ENCODE assay signal across 22 cellular contexts in the genomic region with DNA sequence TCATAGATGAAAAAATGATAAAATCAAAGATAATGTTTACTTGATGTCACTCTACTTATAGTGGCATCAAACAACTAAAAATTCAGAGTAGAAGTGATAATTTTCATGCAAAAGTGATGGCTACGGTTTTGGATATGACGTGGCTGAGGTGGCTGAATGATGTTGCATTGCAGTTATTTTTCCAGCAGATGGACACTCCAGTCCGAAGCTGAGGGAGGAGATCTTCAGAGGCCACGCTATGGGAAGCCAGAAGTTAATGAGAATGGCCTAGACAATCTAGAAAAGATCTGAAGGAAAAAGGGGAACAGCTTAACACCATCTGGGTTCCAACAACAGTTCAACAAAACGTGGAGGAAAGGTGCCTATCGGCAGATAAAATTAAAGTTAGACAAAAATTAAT.
DNase-seq lines count a peak whose midpoint lies in the region; ATAC-seq, FAIRE-seq and TF ChIP-seq lines count a peak whose summit lies in the region.
"Had no signal": no experiment of that assay in that cellular context is flagged by ENCODE, and none has a peak within 500 bp of the region (broad histone marks: within the 10 kb centered on the region; RNA-seq: fewer than 3 reads in every experiment).

No MANE protein-coding gene starts in this region.

- no peak overlapping the region; the same call in 2 of the 3 replicates for H3K27ac ChIP-seq in K562 (ENCODE audit: extremely low read depth, low read depth, low read length)
- H3K27ac ChIP-seq: 22Rv1; A549; BLaER1 treated with 17β-estradiol and CSF1 and Interleukin-3, amounts not matched to agents 10 nM and 100 nM; C4-2B had no signal

- POLR2A ChIA-PET in Caco-2 (lab: Charles Lee) (no interaction called here), K562 (lab: Yijun Ruan, JAX) (no interaction called here)

- BruUV-seq in Caco-2 (replicated peaks; lab: Mats Ljungman, UMichigan) (no TSS peak), K562 (replicated peaks; lab: Mats Ljungman, UMichigan) (no TSS peak)

- DNase-seq in Caco-2 (no peak), OCI-M1 (lab: John Stamatoyannopoulos, UW) (peak; percentile 21), K562 (ENCODE audit: extremely low read depth in 1 of 4, low spot score in 3 of 4) (peak in 2 of 4 experiments; percentile 13 to 46)
- DNase-seq: AML-193; CD4-positive, alpha-beta T cell; CD8-positive, alpha-beta T cell; DMS 273 treated with DMSO at 0.1 percent for 48 hours; DMS153; DMS53; DMS79; DND-41; EL; GDM1 had no signal

- H4K20me1 ChIP-seq in K562 (replicated peaks; ENCODE audit: control insufficient read depth, insufficient read depth, low read length) = no peaks in the 10 kb centered on the region
- H4K20me1 ChIP-seq: BLaER1 treated with 17β-estradiol and CSF1 and Interleukin-3, amounts not matched to agents 10 nM and 100 nM had no signal

- peak; percentile 83 for ATAC-seq in K562
- ATAC-seq in GM21447 (IDR thresholded peaks at IDR 0.05; ENCODE audit: unreplicated experiment) = no peak
- ATAC-seq in HG03457 (IDR thresholded peaks at IDR 0.05; ENCODE audit: unreplicated experiment) = no peak
- ATAC-seq: A549; CD8-positive, alpha-beta T cell; GM12878 had no signal

- no peaks in the 10 kb centered on the region; the same call in 2 of the 3 replicates for H3K79me2 ChIP-seq in K562 (ENCODE audit: control insufficient read depth, insufficient read depth, low read length)

- TF ChIP-seq RAD21 in K562 (CRISPR knock-in tag; conservative IDR thresholded peaks at IDR 0.05 in 1 of 2, IDR thresholded peaks at IDR 0.05 in 1 of 2) = peak; percentile 40 to 60

- H3K4me2 ChIP-seq in K562 (ENCODE audit: insufficient read depth, low read length) = no peak overlapping the region
- H3K4me2 ChIP-seq: A549 had no signal

- TF ChIP-seq CTCF in Caco-2 (IDR thresholded peaks at IDR 0.05; ENCODE audit: insufficient read depth in 1 of 2, low read depth in 1 of 2, low read length in 1 of 2, severe bottlenecking in 1 of 2, unreplicated experiment in 1 of 2) (peak; percentile 7 to 16), K562 (IDR thresholded peaks at IDR 0.05 in 2 of 3, conservative IDR thresholded peaks at IDR 0.05 in 1 of 3; ENCODE audit: insufficient read depth in 2 of 3, low read depth in 1 of 3, low read length in 3 of 3) (peak in 2 of 3 experiments; percentile 28 to 32; a peak in 3 of 6 replicates)

- H3K9me1 ChIP-seq in K562 (ENCODE audit: control insufficient read depth, insufficient read depth, low read length) = no peaks in the 10 kb centered on the region

- H3K4me1 Mint-ChIP-seq in Caco-2 (ENCODE audit: low read depth, unreplicated experiment) = no peaks in the 10 kb centered on the region

- no peaks in the 10 kb centered on the region for H3K36me3 Mint-ChIP-seq in Caco-2 (ENCODE audit: insufficient read depth, unreplicated experiment)
- H3K36me3 Mint-ChIP-seq: CD8-positive, alpha-beta T cell had no signal

- H3K27me3 ChIP-seq in Caco-2 (replicated peaks; ENCODE audit: control insufficient read depth, insufficient read depth, low read length) (no peaks in the 10 kb centered on the region), K562 (ENCODE audit: control insufficient read depth in 2 of 2, insufficient read depth in 2 of 2, low read length in 2 of 2) (no peaks in the 10 kb centered on the region)
- H3K27me3 ChIP-seq: BLaER1 treated with 17β-estradiol and CSF1 and Interleukin-3, amounts not matched to agents 10 nM and 100 nM had no signal

- TF ChIP-seq POLR2A in K562 (conservative IDR thresholded peaks at IDR 0.05) = no peak

- intact Hi-C loops in Caco-2 (cut with micrococcal nuclease; ENCODE audit: unreplicated experiment) = no loop called here
- intact Hi-C loops in K562 (cut with micrococcal nuclease) = loop anchor here (10.0 kb wide), 1 partner anchor 65 kb away; no protein-coding TSS in a partner anchor

- FAIRE-seq in K562 (lab: Jason Lieb, UNC) = no peak
- FAIRE-seq: A549, GM12878, GM19239 had no signal

- CTCF ChIA-PET in Caco-2 (lab: Charles Lee) (no interaction called here), K562 (lab: Yijun Ruan, JAX; ENCODE audit: low intra/inter-chr PET ratio) (no interaction called here)

- no peaks in the 10 kb centered on the region for H3K4me1 ChIP-seq in Caco-2
- H3K4me1 ChIP-seq in K562 (replicated peaks in 1 of 2; ENCODE audit: control insufficient read depth in 2 of 2, insufficient read depth in 2 of 2, low read length in 2 of 2) = no peaks in the 10 kb centered on the region; a peak in 1 of 5 replicates
- H3K4me1 ChIP-seq: A549 had no signal

- H3K4me3 ChIP-seq in Caco-2 (ENCODE audit: low read depth, low read length) (no peak overlapping the region), K562 (no peak overlapping the region)
- H3K4me3 ChIP-seq: A549; BLaER1 treated with 17β-estradiol and CSF1 and Interleukin-3, amounts not matched to agents 10 nM and 100 nM; GM12878 had no signal

- TF ChIP-seq EP300 in K562 (IDR thresholded peaks at IDR 0.05; ENCODE audit: low read length) = no peak

- H3K27me3 Mint-ChIP-seq in Caco-2 (ENCODE audit: insufficient read depth, unreplicated experiment) = no peaks in the 10 kb centered on the region
- H3K27me3 Mint-ChIP-seq: B cell; CD4-positive, alpha-beta T cell had no signal

- H2AFZ ChIP-seq in K562 (ENCODE audit: low read depth, low read length) = peak overlapping the region; percentile 37; the same call in 1 of the 2 replicates

- no peak overlapping the region for H3K9ac ChIP-seq in K562 (ENCODE audit: insufficient read depth in 1 of 2, low read depth in 2 of 2, low read length in 2 of 2)
- H3K9ac ChIP-seq: BLaER1 treated with 17β-estradiol and CSF1 and Interleukin-3, amounts not matched to agents 10 nM and 100 nM had no signal

- H3K36me3 ChIP-seq in Caco-2 (ENCODE audit: control insufficient read depth, insufficient read depth, low read length) = no peaks in the 10 kb centered on the region
- H3K36me3 ChIP-seq in K562 (ENCODE audit: control insufficient read depth, insufficient read depth, low read length) = no peaks in the 10 kb centered on the region
- H3K36me3 ChIP-seq: BLaER1 treated with 17β-estradiol and CSF1 and Interleukin-3, amounts not matched to agents 10 nM and 100 nM had no signal

- H3K9me3 Mint-ChIP-seq in Caco-2 (ENCODE audit: unreplicated experiment) = no peaks in the 10 kb centered on the region
- H3K9me3 Mint-ChIP-seq: CD4-positive, alpha-beta T cell had no signal

- no peak overlapping the region for H3K27ac Mint-ChIP-seq in Caco-2 (ENCODE audit: unreplicated experiment)
- H3K27ac Mint-ChIP-seq: B cell; CD4-positive, alpha-beta T cell; CD8-positive, alpha-beta T cell had no signal

- H3K9me3 ChIP-seq in Caco-2 (no peaks in the 10 kb centered on the region), K562 (replicated peaks; ENCODE audit: control insufficient read depth, insufficient read depth, low read depth, low read length) (no peaks in the 10 kb centered on the region)
- H3K9me3 ChIP-seq: A549; BLaER1 treated with 17β-estradiol and CSF1 and Interleukin-3, amounts not matched to agents 10 nM and 100 nM had no signal

- in situ Hi-C loops in K562 (cut with MboI) = no loop called here

- H3K4me3 Mint-ChIP-seq in Caco-2 (ENCODE audit: unreplicated experiment) = no peak overlapping the region
- H3K4me3 Mint-ChIP-seq: B cell; CD4-positive, alpha-beta T cell; CD8-positive, alpha-beta T cell had no signal

- WGBS in K562 (ENCODE audit: insufficient coverage, low coverage, missing lambda C conversion rate) = 41% methylated on average over 6 of the region's 6 CpGs

TF ChIP-seq in K562, 482 proteins besides CTCF, POLR2A, EP300 and RAD21 (continues in another document):
- TF ChIP-seq CREM (IDR thresholded peaks at IDR 0.05; ENCODE audit: low read depth) (0 out of 2 replicates have a peak, but pooled peaks have one; percentile 41), GATAD2A (IDR thresholded peaks at IDR 0.05) (no peak), MCM2 (IDR thresholded peaks at IDR 0.05; ENCODE audit: low read depth) (no peak), ATF1 (CRISPR knock-in tag; IDR thresholded peaks at IDR 0.05) (no peak), ATF1 (tag; IDR thresholded peaks at IDR 0.05) (0 out of 2 replicates have a peak, but pooled peaks have one; percentile 20), TGIF2 (CRISPR knock-in tag; IDR thresholded peaks at IDR 0.05) (no peak), POLR2G (IDR thresholded peaks at IDR 0.05; ENCODE audit: low read depth, low read length) (no peak), SMC3 (conservative IDR thresholded peaks at IDR 0.05; ENCODE audit: insufficient read depth, low read depth, low read length) (peak; percentile 18; the same call in 1 of the 2 replicates), SMAD2 (IDR thresholded peaks at IDR 0.05; ENCODE audit: low read depth, low read length) (no peak), PHB2 (IDR thresholded peaks at IDR 0.05; ENCODE audit: low read depth) (no peak), HIVEP1 (CRISPR knock-in tag; IDR thresholded peaks at IDR 0.05) (no peak), HNRNPH1 (optimal IDR thresholded peaks at IDR 0.05; ENCODE audit: low read depth, low read length) (no peak), ZNF146 (CRISPR knock-in tag; IDR thresholded peaks at IDR 0.05; ENCODE audit: unreplicated experiment) (no peak)
- TF ChIP-seq, protein P1, sequence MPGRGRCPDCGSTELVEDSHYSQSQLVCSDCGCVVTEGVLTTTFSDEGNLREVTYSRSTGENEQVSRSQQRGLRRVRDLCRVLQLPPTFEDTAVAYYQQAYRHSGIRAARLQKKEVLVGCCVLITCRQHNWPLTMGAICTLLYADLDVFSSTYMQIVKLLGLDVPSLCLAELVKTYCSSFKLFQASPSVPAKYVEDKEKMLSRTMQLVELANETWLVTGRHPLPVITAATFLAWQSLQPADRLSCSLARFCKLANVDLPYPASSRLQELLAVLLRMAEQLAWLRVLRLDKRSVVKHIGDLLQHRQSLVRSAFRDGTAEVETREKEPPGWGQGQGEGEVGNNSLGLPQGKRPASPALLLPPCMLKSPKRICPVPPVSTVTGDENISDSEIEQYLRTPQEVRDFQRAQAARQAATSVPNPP (IDR thresholded peaks at IDR 0.05; ENCODE audit: borderline replicate concordance, insufficient read depth, insufficient read length) = no peak
- TF ChIP-seq, protein P2, sequence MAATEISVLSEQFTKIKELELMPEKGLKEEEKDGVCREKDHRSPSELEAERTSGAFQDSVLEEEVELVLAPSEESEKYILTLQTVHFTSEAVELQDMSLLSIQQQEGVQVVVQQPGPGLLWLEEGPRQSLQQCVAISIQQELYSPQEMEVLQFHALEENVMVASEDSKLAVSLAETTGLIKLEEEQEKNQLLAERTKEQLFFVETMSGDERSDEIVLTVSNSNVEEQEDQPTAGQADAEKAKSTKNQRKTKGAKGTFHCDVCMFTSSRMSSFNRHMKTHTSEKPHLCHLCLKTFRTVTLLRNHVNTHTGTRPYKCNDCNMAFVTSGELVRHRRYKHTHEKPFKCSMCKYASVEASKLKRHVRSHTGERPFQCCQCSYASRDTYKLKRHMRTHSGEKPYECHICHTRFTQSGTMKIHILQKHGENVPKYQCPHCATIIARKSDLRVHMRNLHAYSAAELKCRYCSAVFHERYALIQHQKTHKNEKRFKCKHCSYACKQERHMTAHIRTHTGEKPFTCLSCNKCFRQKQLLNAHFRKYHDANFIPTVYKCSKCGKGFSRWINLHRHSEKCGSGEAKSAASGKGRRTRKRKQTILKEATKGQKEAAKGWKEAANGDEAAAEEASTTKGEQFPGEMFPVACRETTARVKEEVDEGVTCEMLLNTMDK (IDR thresholded peaks at IDR 0.05; ENCODE audit: borderline replicate concordance, insufficient read depth, low read depth, low read length, poor library complexity, severe bottlenecking) = no peak
